Comparison of ENCODE assay signal across 40 cellular contexts in the genomic region with DNA sequence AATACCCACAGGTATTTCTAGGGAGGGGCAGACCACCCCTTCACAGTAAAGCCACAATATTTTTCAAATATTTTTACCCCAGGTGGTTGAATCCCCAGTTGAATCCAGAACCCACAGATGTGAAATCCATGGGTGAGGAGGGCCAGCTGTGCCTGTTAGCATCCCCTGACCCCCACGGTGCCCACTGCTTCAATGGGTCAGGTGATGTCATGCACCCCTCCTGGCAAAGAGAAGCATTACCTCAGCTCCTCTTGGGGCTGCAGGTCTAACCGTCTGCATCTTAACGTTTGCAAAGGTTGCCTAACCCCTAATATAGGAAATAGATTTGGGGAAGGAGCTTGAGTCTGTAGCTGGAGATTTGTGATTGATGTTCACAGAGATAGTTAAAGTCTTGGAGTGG. TPM values are rescaled to one million over a fixed set of nuclear protein-coding genes. Genes with fewer than 3 reads are reported as not detected.
"Had no signal": no experiment of that assay in that cellular context is flagged by ENCODE, and none has a peak within 500 bp of the region (broad histone marks: within the 10 kb centered on the region; RNA-seq: fewer than 3 reads in every experiment).

No MANE protein-coding gene starts in this region.

- ATAC-seq: activated naive CD8-positive, alpha-beta T cell treated with anti-CD3 and anti-CD28 coated beads, Interleukin-2, amount 50 U/mL, for 24 hours; activated T-cell treated with anti-CD3 and anti-CD28 coated beads, Interleukin-2, amount 50 U/mL, for 4 hours; Panc1 had no signal

- H3K27me3 ChIP-seq: MG63, SJCRH30 had no signal

- H3K9me3 ChIP-seq: MG63, SJCRH30 had no signal

- H3K27ac Mint-ChIP-seq: activated B cell treated with CpG ODN at 0.5 μM for 24 hours; activated CD4-positive, alpha-beta memory T cell treated with anti-CD3 and anti-CD28 coated beads for 36 hours; activated naive CD4-positive, alpha-beta T cell treated with anti-CD3 and anti-CD28 coated beads, Interleukin-2, amount 10 ng/mL, durations not matched to agents 7 days and 5 days; activated naive CD8-positive, alpha-beta T cell; activated naive CD8-positive, alpha-beta T cell treated with anti-CD3 and anti-CD28 coated beads, Interleukin-2, amount 50 U/mL, for 24 hours; activated T-helper 1 cell treated with anti-CD3 and anti-CD28 coated beads, Interleukin-12 subunit alpha, Interleukin-12 subunit beta, Interleukin-2, Interleukin-4 antibody, amounts not matched to agents 30 ng/mL and 10 ng/mL and 1 ng/mL, durations not matched to agents 14 hours and 24 hours and 36 hours; brain had no signal

- H3K27ac ChIP-seq: SJCRH30, SK-N-MC had no signal

- H3K9me3 Mint-ChIP-seq: activated B cell treated with CpG ODN at 0.5 μM for 24 hours; activated CD4-positive, alpha-beta memory T cell treated with anti-CD3 and anti-CD28 coated beads for 36 hours; activated naive CD4-positive, alpha-beta T cell treated with anti-CD3 and anti-CD28 coated beads, Interleukin-2, amount 10 ng/mL, durations not matched to agents 7 days and 5 days; activated naive CD8-positive, alpha-beta T cell treated with anti-CD3 and anti-CD28 coated beads, Interleukin-2, amount 50 U/mL, for 24 hours; activated T-cell treated with anti-CD3 and anti-CD28 coated beads, Interleukin-2, amount 50 U/mL, for 4 hours; activated T-helper 1 cell treated with anti-CD3 and anti-CD28 coated beads, Interleukin-12 subunit alpha, Interleukin-12 subunit beta, Interleukin-2, Interleukin-4 antibody, amounts not matched to agents 30 ng/mL and 10 ng/mL and 1 ng/mL, durations not matched to agents 14 hours and 24 hours and 36 hours; brain had no signal

- H3K36me3 Mint-ChIP-seq: activated CD4-positive, alpha-beta memory T cell treated with anti-CD3 and anti-CD28 coated beads for 36 hours; activated naive CD4-positive, alpha-beta T cell treated with anti-CD3 and anti-CD28 coated beads, Interleukin-2, amount 10 ng/mL, durations not matched to agents 7 days and 5 days; activated naive CD8-positive, alpha-beta T cell; brain had no signal

- DNase-seq: activated B cell treated with CpG ODN at 0.5 μM for 24 hours; activated CD4-positive, alpha-beta memory T cell treated with anti-CD3 and anti-CD28 coated beads for 36 hours; activated CD4-positive, alpha-beta T cell treated with anti-CD3 and anti-CD28 coated beads for 4 hours; activated CD4-positive, alpha-beta T cell treated with anti-CD3 and anti-CD28 coated beads, Interleukin-2, amount 50 U/mL, for 1 hour; activated CD4-positive, CD25-positive, alpha-beta regulatory T cell treated with anti-CD3 and anti-CD28 coated beads, Interleukin-2, amount 50 U/mL, for 72 hours; activated CD8-positive, alpha-beta memory T cell treated with anti-CD3 and anti-CD28 coated beads, Interleukin-2, amount 50 U/mL, for 4 hours; activated effector memory CD4-positive, alpha-beta T cell treated with Interleukin-2 at 50 U/mL for 16 hours; activated naive CD4-positive, alpha-beta T cell treated with anti-CD3 and anti-CD28 coated beads, Interleukin-2, amount 10 ng/mL, durations not matched to agents 7 days and 5 days; activated naive CD8-positive, alpha-beta T cell treated with anti-CD3 and anti-CD28 coated beads, Interleukin-2, amount 50 U/mL, for 24 hours; activated T-cell treated with anti-CD3 and anti-CD28 coated beads for 4 hours; activated T-cell treated with anti-CD3 and anti-CD28 coated beads, Interleukin-2, amount 50 U/mL, for 4 hours; anterior cingulate cortex; caudate nucleus; Karpas-422; MG63; NCI-H1092 treated with DMSO at 0.1 percent for 48 hours; NCI-H1417; NCI-H146; NCI-H187; NCI-H2029 treated with DMSO at 0.1 percent for 48 hours; NCI-H2107; NCI-H2171; NCI-H446; NCI-H510A treated with DMSO at 0.1 percent for 48 hours; NCI-H526 treated with DMSO at 0.1 percent for 48 hours; NCI-H82; NK-92 treated with Interleukin-12 subunit alpha and Interleukin-12 subunit beta, amount 100 ng/mL, for 24 hours; SHP77; SJCRH30; T1000 had no signal

- H3K27me3 Mint-ChIP-seq: activated B cell treated with CpG ODN at 0.5 μM for 24 hours; activated naive CD8-positive, alpha-beta T cell had no signal

- H3K4me3 Mint-ChIP-seq: activated B cell treated with CpG ODN at 0.5 μM for 24 hours; activated CD4-positive, alpha-beta memory T cell treated with anti-CD3 and anti-CD28 coated beads for 36 hours; activated naive CD4-positive, alpha-beta T cell treated with anti-CD3 and anti-CD28 coated beads, Interleukin-2, amount 10 ng/mL, durations not matched to agents 7 days and 5 days; activated naive CD8-positive, alpha-beta T cell; activated naive CD8-positive, alpha-beta T cell treated with anti-CD3 and anti-CD28 coated beads, Interleukin-2, amount 50 U/mL, for 24 hours; activated T-cell treated with anti-CD3 and anti-CD28 coated beads, Interleukin-2, amount 50 U/mL, for 4 hours; activated T-helper 1 cell treated with anti-CD3 and anti-CD28 coated beads, Interleukin-12 subunit alpha, Interleukin-12 subunit beta, Interleukin-2, Interleukin-4 antibody, amounts not matched to agents 30 ng/mL and 10 ng/mL and 1 ng/mL, durations not matched to agents 14 hours and 24 hours and 36 hours; brain had no signal

RNA-seq across cellular contexts. Expression of gene GAB4, which starts 52.1 kb away (rescaled TPM):
- total RNA-seq: activated CD4-positive, alpha-beta memory T cell treated with anti-CD3 and anti-CD28 coated beads for 36 hours; activated T-cell treated with anti-CD3 and anti-CD28 coated beads, Interleukin-2, amount 50 U/mL, for 4 hours; activated T-helper 1 cell treated with anti-CD3 and anti-CD28 coated beads, Interleukin-12 subunit alpha, Interleukin-12 subunit beta, Interleukin-2, Interleukin-4 antibody, amounts not matched to agents 30 ng/mL and 10 ng/mL and 1 ng/mL, durations not matched to agents 14 hours and 24 hours and 36 hours; bronchial epithelial cell; cerebellum; RPMI7951; SJCRH30; T-helper 1 cell treated with Interleukin-12 subunit alpha and Interleukin-12 subunit beta and Interleukin-4 antibody, amounts not matched to agents 30 ng/mL and 1 ng/mL, for 36 hours; T-helper 2 cell treated with Interferon-gamma antibody and Interleukin-4, amounts not matched to agents 100 ng/mL and 5 ng/mL, for 36 hours had no signal
